8 cellular contexts compared by ENCODE assay signal in genomic region chr5:16410338-16410737, GRCh38.
"Had no signal": no experiment of that assay in that cellular context is flagged by ENCODE, and none has a peak within 500 bp of the region (broad histone marks: within the 10 kb centered on the region; RNA-seq: fewer than 3 reads in every experiment).

No MANE protein-coding gene starts in this region.

- DNase-seq: activated CD4-positive, alpha-beta T cell treated with anti-CD3 and anti-CD28 coated beads for 1 hour; activated CD4-positive, alpha-beta T cell treated with anti-CD3 and anti-CD28 coated beads, Interleukin-2, amount 50 U/mL, for 4 hours; activated naive CD4-positive, alpha-beta T cell treated with anti-CD3 and anti-CD28 coated beads for 36 hours; naive thymus-derived CD8-positive, alpha-beta T cell had no signal

- H3K4me3 ChIP-seq: ascending aorta, lung, thoracic aorta had no signal

- ATAC-seq: naive thymus-derived CD8-positive, alpha-beta T cell; stimulated activated effector memory CD8-positive, alpha-beta T cell treated with anti-CD3 and anti-CD28 coated beads, Interleukin-12 subunit alpha, Interleukin-12 subunit beta, amount 100 ng/mL, for 72 hours had no signal
